ENCODE assay signal across 8 cellular contexts in genomic region chr7:24978837-24979469, GRCh38. TPM values are rescaled to one million over a fixed set of nuclear protein-coding genes. Genes with fewer than 3 reads are reported as not detected.
DNase-seq lines count a peak whose midpoint lies in the region; ATAC-seq and TF ChIP-seq lines count a peak whose summit lies in the region.

No MANE protein-coding gene starts in this region.

- peak in 1 of 2 donors; percentile 59 for TF ChIP-seq POLR2A in thyroid gland (IDR thresholded peaks at IDR 0.05)

- peaks cover 4% of the 10 kb centered on the region; the same call in 1 of the 2 replicates for H4K20me1 ChIP-seq in KMS-11 (ENCODE audit: insufficient read depth)

- peak overlapping the region; percentile 96 for H3K4me2 ChIP-seq in KMS-11

- H3K4me3 ChIP-seq in cardiac muscle cell (peak overlapping the region; percentile 67), KMS-11 (IDR thresholded peaks at IDR 0.05; ENCODE audit: insufficient read depth, low read depth, low read length) (no peak overlapping the region), astrocyte of the cerebellum (ENCODE audit: low read depth, low read length) (peak overlapping the region; percentile 83), thyroid gland (replicated peaks in 1 of 3) (peak overlapping the region; percentile 51 to 72 (median 62))

- peak overlapping the region; percentile 94 for H2AFZ ChIP-seq in KMS-11 (ENCODE audit: low read depth)

- H3K9ac ChIP-seq in KMS-11: peak overlapping the region; percentile 82

- H3K36me3 ChIP-seq in cardiac muscle cell: no peaks in the 10 kb centered on the region
- H3K36me3 ChIP-seq in KMS-11 (ENCODE audit: insufficient read depth): no peaks in the 10 kb centered on the region
- no peaks in the 10 kb centered on the region for H3K36me3 ChIP-seq in thyroid gland

- no peak overlapping the region for H3K27ac ChIP-seq in cardiac muscle cell
- H3K27ac ChIP-seq in KMS-11: peak overlapping the region; percentile 87
- H3K27ac ChIP-seq in layer of hippocampus (ENCODE audit: low read depth, low read length): peak overlapping the region; percentile 62
- peak overlapping the region; percentile 83 to 97 (median 89) for H3K27ac ChIP-seq in thyroid gland

- intact Hi-C loops in Right ventricle myocardium superior (cut with DNase I) (loop anchor here (5.0 kb wide), 2 partner anchors 82 to 162 kb away; no protein-coding TSS in a partner anchor), thyroid gland (cut with DNase I) (loop anchor here (10.0 kb wide), 1 partner anchor 94 kb away; no protein-coding TSS in a partner anchor)

- WGBS in thyroid gland, 2 donors: 20 to 21% methylated on average over 29 of the region's 29 CpGs

- in situ Hi-C loops in astrocyte of the cerebellum (cut with HindIII; ENCODE audit: low sequenced_read_pairs): no loop called here

- H3K27me3 ChIP-seq in cardiac muscle cell (peaks cover 24% of the 10 kb centered on the region), KMS-11 (ENCODE audit: insufficient read depth, low read depth) (no peaks in the 10 kb centered on the region; the same call in 1 of the 2 replicates), layer of hippocampus (ENCODE audit: control insufficient read depth, insufficient read depth, low read length) (no peaks in the 10 kb centered on the region), thyroid gland (no peaks in the 10 kb centered on the region)

- ATAC-seq in Right ventricle myocardium superior (ENCODE audit: poor library complexity) (no peak), HG03442 (IDR thresholded peaks at IDR 0.05; ENCODE audit: unreplicated experiment) (no peak), HG03520 (IDR thresholded peaks at IDR 0.05; ENCODE audit: unreplicated experiment) (no peak)

- DNase-seq in cardiac muscle cell (ENCODE audit: low read depth in 1 of 2, low spot score in 1 of 2) (peak in 1 of 2 donors; percentile 14), Right ventricle myocardium superior (no peak), astrocyte of the cerebellum (ENCODE audit: low read depth) (peak; percentile 53), thyroid gland (peak; percentile 50 to 54)

- no peak for TF ChIP-seq CTCF in cardiac muscle cell (IDR thresholded peaks at IDR 0.05; ENCODE audit: low read depth, low read length)
- no peak for TF ChIP-seq CTCF in KMS-11 (conservative IDR thresholded peaks at IDR 0.05; ENCODE audit: low read depth, low read length)
- no peak for TF ChIP-seq CTCF in astrocyte of the cerebellum (IDR thresholded peaks at IDR 0.05; ENCODE audit: low read depth, low read length, missing control alignments)
- no peak for TF ChIP-seq CTCF in thyroid gland (IDR thresholded peaks at IDR 0.05)

- H3K4me1 ChIP-seq in cardiac muscle cell (ENCODE audit: low read depth) (peaks cover 4% of the 10 kb centered on the region), KMS-11 (ENCODE audit: low read depth, poor library complexity, severe bottlenecking) (peaks cover 49% of the 10 kb centered on the region), thyroid gland (peaks cover 3 to 16% of the 10 kb centered on the region in 2 donors)

- peaks cover 49% of the 10 kb centered on the region for H3K79me2 ChIP-seq in KMS-11 (ENCODE audit: insufficient read depth, low read depth)

- H3K9me3 ChIP-seq in cardiac muscle cell (ENCODE audit: low read depth) (no peaks in the 10 kb centered on the region), thyroid gland (no peaks in the 10 kb centered on the region)

RNA-seq across cellular contexts. Expression of gene OSBPL3, which starts 1.0 kb away (rescaled TPM):
- 5.3 and 8.2 TPM in 2 replicates for total RNA-seq in cardiac muscle cell
- 3.3 and 7.5 TPM in 2 replicates for polyA plus RNA-seq in cardiac muscle cell
- 8.4 TPM for total RNA-seq in Right ventricle myocardium superior
- total RNA-seq in thyroid gland: 10 to 100 TPM; 22.1 to 41.7 (median 34.3) TPM
